9 cellular contexts compared by ENCODE assay signal in the genomic region with DNA sequence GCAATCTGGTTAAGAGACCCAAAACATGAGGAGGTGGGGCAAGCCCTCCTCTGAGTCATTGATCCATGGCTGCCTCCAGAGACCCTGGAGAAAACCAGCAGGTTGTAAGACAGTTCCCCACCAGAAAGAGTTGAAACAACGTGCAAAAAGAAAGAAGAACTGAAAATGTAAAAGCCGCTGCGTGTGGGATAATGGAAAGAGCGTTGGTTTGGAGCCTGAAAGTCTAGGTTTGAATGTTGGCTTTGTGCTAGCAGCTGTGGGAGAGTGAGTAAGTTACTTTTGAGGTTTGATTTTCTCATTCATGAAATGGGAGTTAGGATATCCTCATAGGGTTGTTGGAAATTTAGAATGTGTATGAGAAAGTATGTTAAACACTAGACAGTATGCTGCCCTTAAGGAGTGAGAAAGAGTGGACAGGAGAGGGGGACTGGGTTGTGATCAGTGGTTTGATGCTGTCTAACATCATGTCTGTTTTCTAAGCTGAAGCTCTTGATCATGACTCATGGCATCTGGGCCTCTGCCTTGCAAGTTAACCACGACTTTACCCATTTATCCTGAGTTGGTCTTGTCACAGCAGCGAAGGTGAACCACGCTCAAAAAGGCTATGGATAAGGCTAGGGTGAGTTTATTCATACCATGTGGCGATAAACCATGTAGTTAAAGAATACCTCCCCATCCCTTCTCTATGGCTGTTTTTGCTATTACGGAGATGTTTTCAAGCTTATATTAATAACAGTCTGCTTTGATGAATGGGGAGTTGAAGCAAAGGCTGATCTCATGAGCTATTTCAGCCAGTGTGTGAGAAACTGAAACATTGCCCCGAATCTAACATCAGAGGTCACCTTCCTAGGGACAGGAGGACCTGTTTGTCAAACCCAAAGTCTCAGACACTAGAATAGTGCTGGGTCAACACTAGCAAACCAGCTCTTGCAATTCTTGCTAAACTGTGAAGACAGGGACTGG. TPM values are rescaled to one million over a fixed set of nuclear protein-coding genes. Genes with fewer than 3 reads are reported as not detected.
DNase-seq lines count a peak whose midpoint lies in the region; ATAC-seq, FAIRE-seq and TF ChIP-seq lines count a peak whose summit lies in the region.
"Had no signal": no experiment of that assay in that cellular context is flagged by ENCODE, and none has a peak within 500 bp of the region (broad histone marks: within the 10 kb centered on the region; RNA-seq: fewer than 3 reads in every experiment).

No MANE protein-coding gene starts in this region.

- H3K9me2 ChIP-seq in Loucy (replicated peaks; ENCODE audit: low read depth, low read length): no peaks in the 10 kb centered on the region

- no peaks in the 10 kb centered on the region for H3K79me2 ChIP-seq in Loucy (ENCODE audit: insufficient read depth, low read length)

- H3K4me2 ChIP-seq in Loucy (ENCODE audit: low read depth, low read length, poor library complexity, severe bottlenecking): no peak overlapping the region

- peak overlapping the region in 1 of 5 donors; percentile 51 for H3K27ac ChIP-seq in adrenal gland

- TF ChIP-seq POLR2A in adrenal gland (IDR thresholded peaks at IDR 0.05): no peak

- FAIRE-seq in frontal cortex (lab: Jason Lieb, UNC): no peak

- no peaks in the 10 kb centered on the region for H3K36me3 ChIP-seq in Loucy (ENCODE audit: insufficient read depth, low read length)
- H3K36me3 ChIP-seq in kidney epithelial cell (ENCODE audit: control insufficient read depth, insufficient read depth, low read length): no peaks in the 10 kb centered on the region
- no peaks in the 10 kb centered on the region for H3K36me3 ChIP-seq in adrenal gland (replicated peaks in 1 of 2)

- DNase-seq in kidney epithelial cell (ENCODE audit: low read depth) (peak; percentile 47), midbrain (lab: John Stamatoyannopoulos, UW) (no peak), frontal cortex (ENCODE audit: low spot score in 2 of 2) (no peak), RKO (ENCODE audit: low spot score) (no peak), adrenal gland (no peak)

- 76 to 83% (median 80%) methylated on average over 10 of the region's 10 CpGs for WGBS in adrenal gland, 4 donors

- H3K9ac ChIP-seq in Loucy (ENCODE audit: low read depth, low read length, poor library complexity, severe bottlenecking): no peak overlapping the region

- no peaks in the 10 kb centered on the region for H3K27me3 ChIP-seq in Loucy (ENCODE audit: insufficient read depth, low read length, poor library complexity, severe bottlenecking)
- no peaks in the 10 kb centered on the region for H3K27me3 ChIP-seq in kidney epithelial cell (ENCODE audit: control insufficient read depth, insufficient read depth, low read length)
- H3K27me3 ChIP-seq in adrenal gland: no peaks in the 10 kb centered on the region

- no peaks in the 10 kb centered on the region for H4K20me1 ChIP-seq in Loucy (ENCODE audit: insufficient read depth, low read length, poor library complexity, severe bottlenecking)

- H3K9me3 ChIP-seq in Loucy (ENCODE audit: insufficient read depth, low read depth, low read length) (no peaks in the 10 kb centered on the region), adrenal gland (replicated peaks in 1 of 3) (no peaks in the 10 kb centered on the region)

- peak overlapping the region; percentile 28 for H2AFZ ChIP-seq in Loucy (ENCODE audit: low read length)

- H3K4me3 ChIP-seq in Loucy (ENCODE audit: low read length, poor library complexity, severe bottlenecking) (no peak overlapping the region), kidney epithelial cell (ENCODE audit: low read depth, low read length) (no peak overlapping the region), adrenal gland (no peak overlapping the region)

- H3K4me1 ChIP-seq in Loucy (ENCODE audit: insufficient read depth, low read length, poor library complexity, severe bottlenecking) (peaks cover 35% of the 10 kb centered on the region), adrenal gland (replicated peaks in 1 of 2) (peaks cover 0 to 26% of the 10 kb centered on the region in 2 donors)

- ATAC-seq in GM18508 (IDR thresholded peaks at IDR 0.05; ENCODE audit: insufficient read depth, unreplicated experiment) (peak; percentile 61), GM21717 (IDR thresholded peaks at IDR 0.05; ENCODE audit: unreplicated experiment) (peak; percentile 78)
- ATAC-seq: Panc1 had no signal

- H3F3A ChIP-seq in Loucy (ENCODE audit: low read depth): no peaks in the 10 kb centered on the region

- intact Hi-C loops in adrenal gland (cut with DNase I): no loop called here

- TF ChIP-seq CTCF in Loucy (conservative IDR thresholded peaks at IDR 0.05; ENCODE audit: low read length): no peak
- no peak for TF ChIP-seq CTCF in kidney epithelial cell (IDR thresholded peaks at IDR 0.05; ENCODE audit: insufficient read depth, low read length, poor library complexity, severe bottlenecking)
- TF ChIP-seq CTCF in adrenal gland (IDR thresholded peaks at IDR 0.05): no peak

RNA-seq across cellular contexts. Expression of gene ZNF366, which starts 41.3 kb away (rescaled TPM):
- total RNA-seq in kidney epithelial cell (0.13 TPM in 1 of 2 replicates, not detected in the other), frontal cortex (0.82 TPM), adrenal gland (1 to 10 TPM; 2.1 to 5.3 (median 3.9) TPM)
- 1 to 10 TPM in 2 of 3 donors, under 1 TPM in 1; 0.24 to 2.2 (median 1.3) TPM for polyA plus RNA-seq in adrenal gland
